Comparison of ENCODE assay signal across 1 cellular context in genomic region chr11:795638-796564, GRCh38.
TF ChIP-seq lines count a peak whose summit lies in the region.

No MANE protein-coding gene starts in this region.

TF ChIP-seq in HepG2, 621 proteins besides CTCF, POLR2A, EP300 and RAD21 (continued from another document and continues in another):
- no peak for TF ChIP-seq HNF1A (IDR thresholded peaks at IDR 0.05; ENCODE audit: low read depth)
- TF ChIP-seq HNF1A (CRISPR knock-in tag; IDR thresholded peaks at IDR 0.05; ENCODE audit: borderline replicate concordance), result no peak
- TF ChIP-seq HOXA9 (CRISPR knock-in tag; IDR thresholded peaks at IDR 0.05; ENCODE audit: borderline replicate concordance), result no peak
- TF ChIP-seq TRAFD1 (CRISPR knock-in tag; IDR thresholded peaks at IDR 0.05; ENCODE audit: borderline replicate concordance), result no peak
- no peak for TF ChIP-seq ETV5 (CRISPR knock-in tag; IDR thresholded peaks at IDR 0.05; ENCODE audit: borderline replicate concordance)
- TF ChIP-seq ZNF652 (CRISPR knock-in tag; IDR thresholded peaks at IDR 0.05; ENCODE audit: borderline replicate concordance, low read depth), result no peak
- no peak for TF ChIP-seq CBFB (CRISPR knock-in tag; IDR thresholded peaks at IDR 0.05)
- no peak for TF ChIP-seq ZNF24 (IDR thresholded peaks at IDR 0.05)
- no peak for TF ChIP-seq TCF7 (IDR thresholded peaks at IDR 0.05; ENCODE audit: low read depth)
- TF ChIP-seq MAZ (IDR thresholded peaks at IDR 0.05; ENCODE audit: borderline replicate concordance, low read depth, low read length), result 0 out of 2 replicates have a peak, but pooled peaks have one; percentile 22
- TF ChIP-seq MAZ (CRISPR knock-in tag; IDR thresholded peaks at IDR 0.05; ENCODE audit: low read depth), result 0 out of 2 replicates have a peak, but pooled peaks have one; percentile 32
- no peak for TF ChIP-seq ZNF44 (CRISPR knock-in tag; IDR thresholded peaks at IDR 0.05)
- TF ChIP-seq SNAI1 (CRISPR knock-in tag; IDR thresholded peaks at IDR 0.05; ENCODE audit: borderline replicate concordance), result no peak
- no peak for TF ChIP-seq ZNF501 (CRISPR knock-in tag; IDR thresholded peaks at IDR 0.05)
- peak; percentile 68 for TF ChIP-seq POLR2AphosphoS5 (IDR thresholded peaks at IDR 0.05; ENCODE audit: low read depth, low read length)
- TF ChIP-seq RCOR2 (CRISPR knock-in tag; IDR thresholded peaks at IDR 0.05), result no peak
- TF ChIP-seq MED8 (CRISPR knock-in tag; IDR thresholded peaks at IDR 0.05; ENCODE audit: insufficient replicate concordance), result no peak
- no peak for TF ChIP-seq TP53 (CRISPR knock-in tag; conservative IDR thresholded peaks at IDR 0.05)
- TF ChIP-seq ZNF788 (CRISPR knock-in tag; IDR thresholded peaks at IDR 0.05; ENCODE audit: borderline replicate concordance), result peak; percentile 39; the same call in 1 of the 2 replicates
- TF ChIP-seq MTERF4 (CRISPR knock-in tag; IDR thresholded peaks at IDR 0.05), result peak; percentile 69; the same call in 1 of the 2 replicates
- TF ChIP-seq ZNF251 (CRISPR knock-in tag; IDR thresholded peaks at IDR 0.05), result no peak
- TF ChIP-seq ZNF570 (CRISPR knock-in tag; IDR thresholded peaks at IDR 0.05; ENCODE audit: borderline replicate concordance), result no peak
- no peak for TF ChIP-seq GTF2F1 (IDR thresholded peaks at IDR 0.05; ENCODE audit: low read length)
- no peak for TF ChIP-seq HNRNPK (IDR thresholded peaks at IDR 0.05; ENCODE audit: low read depth, low read length, poor library complexity, severe bottlenecking)
- peak; percentile 14; the same call in 1 of the 2 replicates for TF ChIP-seq EED (CRISPR knock-in tag; IDR thresholded peaks at IDR 0.05)
- TF ChIP-seq ZNF646 (CRISPR knock-in tag; IDR thresholded peaks at IDR 0.05), result no peak
- no peak for TF ChIP-seq ZBTB8A (CRISPR knock-in tag; IDR thresholded peaks at IDR 0.05; ENCODE audit: borderline replicate concordance, low read depth)
- no peak for TF ChIP-seq ZNF143 (CRISPR knock-in tag; IDR thresholded peaks at IDR 0.05)
- no peak for TF ChIP-seq DMTF1 (CRISPR knock-in tag; IDR thresholded peaks at IDR 0.05)
- TF ChIP-seq CBX2 (IDR thresholded peaks at IDR 0.05; ENCODE audit: low read depth, low read length), result no peak
- no peak for TF ChIP-seq CBX2 (CRISPR knock-in tag; IDR thresholded peaks at IDR 0.05; ENCODE audit: low read depth)
- no peak for TF ChIP-seq FOSL1 (CRISPR knock-in tag; IDR thresholded peaks at IDR 0.05; ENCODE audit: borderline replicate concordance)
- TF ChIP-seq SP1 (IDR thresholded peaks at IDR 0.05), result no peak
- TF ChIP-seq SP1 (CRISPR knock-in tag; IDR thresholded peaks at IDR 0.05), result no peak
- no peak for TF ChIP-seq ZNF275 (CRISPR knock-in tag; IDR thresholded peaks at IDR 0.05; ENCODE audit: borderline replicate concordance)
- TF ChIP-seq HOXA3 (CRISPR knock-in tag; IDR thresholded peaks at IDR 0.05), result no peak
- no peak for TF ChIP-seq RARA (CRISPR knock-in tag; IDR thresholded peaks at IDR 0.05)
- no peak for TF ChIP-seq ZFP36L1 (CRISPR knock-in tag; IDR thresholded peaks at IDR 0.05)
- no peak for TF ChIP-seq PRDM4 (CRISPR knock-in tag; IDR thresholded peaks at IDR 0.05; ENCODE audit: borderline replicate concordance)
- TF ChIP-seq ZNF782 (CRISPR knock-in tag; IDR thresholded peaks at IDR 0.05; ENCODE audit: borderline replicate concordance), result no peak
- no peak for TF ChIP-seq RBM39 (IDR thresholded peaks at IDR 0.05; ENCODE audit: low read depth, low read length, poor library complexity, severe bottlenecking)
- TF ChIP-seq NFKBIZ (CRISPR knock-in tag; IDR thresholded peaks at IDR 0.05), result no peak
- no peak for TF ChIP-seq PBX3 (CRISPR knock-in tag; IDR thresholded peaks at IDR 0.05; ENCODE audit: borderline replicate concordance)
